16 cellular contexts compared by ENCODE assay signal in genomic region chr11:858993-859339, GRCh38. TPM values are rescaled to one million over a fixed set of nuclear protein-coding genes. Genes with fewer than 3 reads are reported as not detected.
A peak's percentile ranks its signal among the peaks of the same experiment; 100 is the strongest.
DNase-seq lines count a peak whose midpoint lies in the region; ATAC-seq, FAIRE-seq and TF ChIP-seq lines count a peak whose summit lies in the region.
"Had no signal": no experiment of that assay in that cellular context is flagged by ENCODE, and none has a peak within 500 bp of the region (broad histone marks: within the 10 kb centered on the region; RNA-seq: fewer than 3 reads in every experiment).

No MANE protein-coding gene starts in this region.

- H3K18ac ChIP-seq in mesenchymal stem cell (ENCODE audit: low read depth in 1 of 2, low read length in 2 of 2), result no peak overlapping the region

- H3K4ac ChIP-seq in mesenchymal stem cell (ENCODE audit: low read depth in 1 of 2, low read length in 2 of 2), result peak overlapping the region in 1 of 2 experiments; percentile 26

- H2AK5ac ChIP-seq in mesenchymal stem cell (ENCODE audit: low read length, severe bottlenecking), result no peak overlapping the region

- H3K79me1 ChIP-seq in mesenchymal stem cell (replicated peaks; ENCODE audit: low read length, poor library complexity, severe bottlenecking), result peaks cover 26% of the 10 kb centered on the region

- CTCF ChIA-PET in HepG2 (lab: Yijun Ruan, JAX; ENCODE audit: low intra/inter-chr PET ratio, low total read pairs) (no interaction called here), Caco-2 (lab: Charles Lee) (no interaction called here)

- peaks cover 0 to 3% of the 10 kb centered on the region in 2 experiments; a peak in 2 of 5 replicates for H3K36me3 ChIP-seq in HepG2 (replicated peaks in 1 of 2; ENCODE audit: control insufficient read depth in 1 of 2, insufficient read depth in 2 of 2, low read length in 2 of 2)
- H3K36me3 ChIP-seq in right lobe of liver, result no peaks in the 10 kb centered on the region
- H3K36me3 ChIP-seq in mesenchymal stem cell (ENCODE audit: control insufficient read depth in 1 of 2, insufficient read depth in 2 of 2, low read depth in 1 of 2, low read length in 2 of 2), result peaks cover 22 to 64% of the 10 kb centered on the region in 2 experiments
- no peaks in the 10 kb centered on the region; the same call in 1 of the 2 replicates for H3K36me3 ChIP-seq in Caco-2 (ENCODE audit: control insufficient read depth, insufficient read depth, low read length)

- H3K4me1 Mint-ChIP-seq in brain (peaks cover 85% of the 10 kb centered on the region), Caco-2 (ENCODE audit: low read depth, unreplicated experiment) (no peaks in the 10 kb centered on the region)
- peaks cover 0 to 7% of the 10 kb centered on the region in 2 donors for H3K4me1 Mint-ChIP-seq in stimulated activated naive B cell treated with anti-CD40 and anti-IgM and Interleukin-4, amounts not matched to agents 10 μg/mL and 1 μg/mL and 100 μg/mL, for 72 hours
- H3K4me1 Mint-ChIP-seq: B cell had no signal

- FAIRE-seq in HepG2 (lab: Jason Lieb, UNC), result no peak
- FAIRE-seq: GM19239 had no signal

- DNase-seq in HepG2 (ENCODE audit: low spot score), result no peak
- no peak for DNase-seq in right lobe of liver
- DNase-seq in mesenchymal stem cell, result no peak
- no peak for DNase-seq in stimulated activated naive B cell treated with anti-CD40 and anti-IgM and Interleukin-4, amounts not matched to agents 10 μg/mL and 1 μg/mL and 100 μg/mL, for 72 hours
- no peak for DNase-seq in activated CD8-positive, alpha-beta memory T cell treated with anti-CD3 and anti-CD28 coated beads for 24 hours
- DNase-seq in posterior cingulate gyrus, result no peak
- no peak for DNase-seq in Caco-2
- DNase-seq: ACHN; CD4-positive, alpha-beta memory T cell; GF-D8; GOT3; H9 had no signal

- H3K14ac ChIP-seq in mesenchymal stem cell (ENCODE audit: low read length in 2 of 2), result peak overlapping the region in 1 of 2 experiments; percentile 89

- peak overlapping the region in 3 of 5 experiments; percentile 57 to 79 (median 71) for H3K4me3 Mint-ChIP-seq in brain
- no peak overlapping the region for H3K4me3 Mint-ChIP-seq in stimulated activated naive B cell treated with anti-CD40 and anti-IgM and Interleukin-4, amounts not matched to agents 10 μg/mL and 1 μg/mL and 100 μg/mL, for 72 hours
- H3K4me3 Mint-ChIP-seq in Caco-2 (ENCODE audit: unreplicated experiment), result no peak overlapping the region
- H3K4me3 Mint-ChIP-seq: B cell, H9 had no signal

- peaks cover 4% of the 10 kb centered on the region for H3K27me3 Mint-ChIP-seq in brain
- H3K27me3 Mint-ChIP-seq in stimulated activated naive B cell treated with anti-CD40 and anti-IgM and Interleukin-4, amounts not matched to agents 10 μg/mL and 1 μg/mL and 100 μg/mL, for 72 hours, result no peaks in the 10 kb centered on the region
- H3K27me3 Mint-ChIP-seq in Caco-2 (ENCODE audit: insufficient read depth, unreplicated experiment), result no peaks in the 10 kb centered on the region
- H3K27me3 Mint-ChIP-seq: B cell; CD4-positive, alpha-beta memory T cell had no signal

- H3K27me3 ChIP-seq in HepG2 (ENCODE audit: control insufficient read depth in 1 of 2, insufficient read depth in 2 of 2, low read length in 2 of 2) (no peaks in the 10 kb centered on the region), right lobe of liver (no peaks in the 10 kb centered on the region), mesenchymal stem cell (ENCODE audit: control insufficient read depth in 1 of 2, insufficient read depth in 1 of 2, low read length in 2 of 2) (no peaks in the 10 kb centered on the region), Caco-2 (replicated peaks; ENCODE audit: control insufficient read depth, insufficient read depth, low read length) (no peaks in the 10 kb centered on the region)

- H3K9me3 Mint-ChIP-seq in brain (no peaks in the 10 kb centered on the region), Caco-2 (ENCODE audit: unreplicated experiment) (no peaks in the 10 kb centered on the region)
- no peaks in the 10 kb centered on the region for H3K9me3 Mint-ChIP-seq in stimulated activated naive B cell treated with anti-CD40 and anti-IgM and Interleukin-4, amounts not matched to agents 10 μg/mL and 1 μg/mL and 100 μg/mL, for 72 hours
- H3K9me3 Mint-ChIP-seq: CD4-positive, alpha-beta memory T cell; H9 had no signal

- in situ Hi-C loops in HepG2 (cut with HindIII; ENCODE audit: extremely low pct_ligation_motif_present, low pct_unique_long_range_greater_than_20kb), result no loop called here

- H3K4me2 ChIP-seq in HepG2 (ENCODE audit: low read depth, low read length) (no peak overlapping the region), mesenchymal stem cell (ENCODE audit: low read length, poor library complexity, severe bottlenecking) (no peak overlapping the region)

- no peak overlapping the region for H2BK15ac ChIP-seq in mesenchymal stem cell (ENCODE audit: low read depth, poor library complexity, severe bottlenecking)

- H3K9ac ChIP-seq in HepG2 (ENCODE audit: insufficient read depth, low read depth, low read length) (no peak overlapping the region), mesenchymal stem cell (ENCODE audit: low read length) (no peak overlapping the region)

- peak overlapping the region in 1 of 2 experiments; percentile 58 for H2BK12ac ChIP-seq in mesenchymal stem cell (ENCODE audit: low read length in 2 of 2)

- H3K36me3 Mint-ChIP-seq in brain (no peaks in the 10 kb centered on the region), Caco-2 (ENCODE audit: insufficient read depth, unreplicated experiment) (peaks cover 64% of the 10 kb centered on the region)
- no peaks in the 10 kb centered on the region for H3K36me3 Mint-ChIP-seq in stimulated activated naive B cell treated with anti-CD40 and anti-IgM and Interleukin-4, amounts not matched to agents 10 μg/mL and 1 μg/mL and 100 μg/mL, for 72 hours
- H3K36me3 Mint-ChIP-seq: CD4-positive, alpha-beta memory T cell had no signal

- H3K4me3 ChIP-seq in HepG2 (replicated peaks in 1 of 3; ENCODE audit: insufficient read depth in 1 of 3, low read depth in 2 of 3, low read length in 3 of 3) (no peak overlapping the region), right lobe of liver (no peak overlapping the region), mesenchymal stem cell (ENCODE audit: insufficient read depth in 1 of 2, low read depth in 1 of 2, low read length in 2 of 2) (no peak overlapping the region), Caco-2 (ENCODE audit: low read depth, low read length) (no peak overlapping the region)

- BruUV-seq in HepG2 (replicated peaks; lab: Mats Ljungman, UMichigan) (no TSS peak), Caco-2 (replicated peaks; lab: Mats Ljungman, UMichigan) (no TSS peak)

- H3K27ac ChIP-seq in HepG2 (ENCODE audit: extremely low read length, insufficient read depth, low read length), result no peak overlapping the region
- no peak overlapping the region for H3K27ac ChIP-seq in right lobe of liver
- H3K27ac ChIP-seq in mesenchymal stem cell (ENCODE audit: low read length, poor library complexity, severe bottlenecking), result no peak overlapping the region
- H3K27ac ChIP-seq: C4-2B had no signal

- no peaks in the 10 kb centered on the region for H3K9me3 ChIP-seq in HepG2 (ENCODE audit: low read length)
- no peaks in the 10 kb centered on the region for H3K9me3 ChIP-seq in right lobe of liver
- no peaks in the 10 kb centered on the region for H3K9me3 ChIP-seq in mesenchymal stem cell (ENCODE audit: control insufficient read depth, low read length)
- H3K9me3 ChIP-seq in Caco-2, result no peaks in the 10 kb centered on the region

- ATAC-seq in HepG2, result no peak
- ATAC-seq in right lobe of liver, result no peak
- no peak for ATAC-seq in stimulated activated naive B cell treated with anti-CD40 and anti-IgM and Interleukin-4, amounts not matched to agents 10 μg/mL and 1 μg/mL and 100 μg/mL, for 72 hours (replicated peaks)

- POLR2A ChIA-PET in HepG2 (lab: Yijun Ruan, JAX), result no interaction called here
- POLR2A ChIA-PET in Caco-2 (lab: Charles Lee), result no interaction called here

- no peak overlapping the region for H4K8ac ChIP-seq in mesenchymal stem cell (ENCODE audit: low read length)

- H3K27ac Mint-ChIP-seq in brain (peak overlapping the region in 2 of 5 experiments; percentile 95 to 98), Caco-2 (ENCODE audit: unreplicated experiment) (no peak overlapping the region)
- H3K27ac Mint-ChIP-seq in stimulated activated naive B cell treated with anti-CD40 and anti-IgM and Interleukin-4, amounts not matched to agents 10 μg/mL and 1 μg/mL and 100 μg/mL, for 72 hours, result peak overlapping the region; percentile 51
- H3K27ac Mint-ChIP-seq: B cell; CD4-positive, alpha-beta memory T cell; H9 had no signal

- H2BK120ac ChIP-seq in mesenchymal stem cell (ENCODE audit: low read depth, low read length), result no peak overlapping the region

- TF ChIP-seq CTCF in HepG2 (CRISPR knock-in tag; IDR thresholded peaks at IDR 0.05) (no peak), right lobe of liver (IDR thresholded peaks at IDR 0.05) (no peak), brain (conservative IDR thresholded peaks at IDR 0.05) (no peak), Caco-2 (IDR thresholded peaks at IDR 0.05; ENCODE audit: insufficient read depth in 1 of 2, low read depth in 1 of 2, low read length in 1 of 2, severe bottlenecking in 1 of 2, unreplicated experiment in 1 of 2) (no peak)

- intact Hi-C loops in HepG2 (cut with micrococcal nuclease; ENCODE audit: unreplicated experiment) (no loop called here), right lobe of liver (cut with DNase I) (loop anchor here in 1 of 2 donors (10.0 kb wide), 1 partner anchor 196 kb away; no protein-coding TSS in a partner anchor), posterior cingulate gyrus (cut with DNase I) (no loop called here), Caco-2 (cut with micrococcal nuclease; ENCODE audit: unreplicated experiment) (no loop called here)

- H3K4me1 ChIP-seq in HepG2 (ENCODE audit: insufficient read depth, low read length) (no peaks in the 10 kb centered on the region), right lobe of liver (no peaks in the 10 kb centered on the region), mesenchymal stem cell (ENCODE audit: control insufficient read depth, insufficient read depth, low read depth, low read length) (peaks cover 67% of the 10 kb centered on the region), Caco-2 (no peaks in the 10 kb centered on the region)

- H3K23ac ChIP-seq in mesenchymal stem cell (ENCODE audit: low read length in 2 of 2), result no peak overlapping the region

- WGBS in HepG2 (ENCODE audit: low lambda C conversion rate), result 97% methylated on average over 20 of the region's 20 CpGs
- WGBS in right lobe of liver (ENCODE audit: insufficient coverage, low coverage, low lambda C conversion rate, missing lambda C conversion rate), result 87% methylated on average over 14 of the region's 20 CpGs
- WGBS in mesenchymal stem cell, result 97% methylated on average over 20 of the region's 20 CpGs

- no peak overlapping the region for H2BK5ac ChIP-seq in mesenchymal stem cell (ENCODE audit: low read depth, low read length, poor library complexity, severe bottlenecking)

- H3K79me2 ChIP-seq in HepG2 (ENCODE audit: insufficient read depth, low read length), result no peaks in the 10 kb centered on the region

- H4K20me1 ChIP-seq in HepG2 (ENCODE audit: insufficient read depth, low read length), result no peaks in the 10 kb centered on the region; the same call in 1 of the 2 replicates

- no peak for TF ChIP-seq EP300 in HepG2 (IDR thresholded peaks at IDR 0.05; ENCODE audit: low read depth in 2 of 2, low read length in 2 of 2)
- no peak for TF ChIP-seq EP300 in HepG2 (CRISPR knock-in tag; IDR thresholded peaks at IDR 0.05; ENCODE audit: borderline replicate concordance)

- TF ChIP-seq POLR2A in HepG2 (IDR thresholded peaks at IDR 0.05; ENCODE audit: insufficient read depth in 1 of 2, low read depth in 2 of 2, low read length in 2 of 2) (no peak), right lobe of liver (IDR thresholded peaks at IDR 0.05) (no peak)

- peak overlapping the region; percentile 32 for H4K91ac ChIP-seq in mesenchymal stem cell (ENCODE audit: low read length)

- H2AFZ ChIP-seq in HepG2 (ENCODE audit: low read length), result no peak overlapping the region
- H2AFZ ChIP-seq in mesenchymal stem cell (ENCODE audit: low read depth, low read length), result no peak overlapping the region

- no peak for TF ChIP-seq RAD21 in HepG2 (CRISPR knock-in tag; IDR thresholded peaks at IDR 0.05)

RNA-seq across cellular contexts. Expression of gene TSPAN4, which starts 16.3 kb away (rescaled TPM):
- total RNA-seq in HepG2 (2016; rRNA removed; fragmentation: Illumina TruSeq; extraction: Trizol) (13.2 and 31.7 TPM in 2 replicates), right lobe of liver (10 to 100 TPM; 14.9 to 80.6 (median 30.5) TPM), Caco-2 (2022) (84.5 and 95.9 TPM in 2 replicates)
- 8.9 and 10.0 TPM in 2 replicates for total RNA-seq in HepG2 (2016; cell fraction: cytosol; rRNA removed; fragmentation: Illumina TruSeq; extraction: Trizol; ENCODE audit: low read depth)
- total RNA-seq in HepG2 (2016; cell fraction: insoluble cytoplasmic fraction; rRNA removed; fragmentation: Illumina TruSeq; extraction: Trizol), result 12.0 and 31.8 TPM in 2 replicates
- 11.0 and 13.5 TPM in 2 replicates for total RNA-seq in HepG2 (2016; cell fraction: membrane; rRNA removed; fragmentation: Illumina TruSeq; extraction: Trizol)
- 26.1 and 32.6 TPM in 2 replicates for total RNA-seq in HepG2 (2016; cell fraction: nucleus; rRNA removed; fragmentation: Illumina TruSeq; extraction: Trizol)
- polyA plus RNA-seq in HepG2 (2011; rRNA removed) (68.3 and 88.5 TPM in 2 replicates), brain (ENCODE audit: insufficient read depth, low read depth, low replicate concordance) (23.3 TPM)
- polyA plus RNA-seq in HepG2 (2011; cell fraction: cytosol; rRNA removed), result 60.2 and 113 TPM in 2 replicates
- 232 and 327 TPM in 2 replicates for polyA plus RNA-seq in HepG2 (2011; cell fraction: nucleus; rRNA removed)
- 22.7 and 28.5 TPM in 2 replicates for polyA plus RNA-seq in HepG2 (2012)
- 10.4 TPM in 2 replicates for polyA plus RNA-seq in HepG2 (2016; cell fraction: cytosol; fragmentation: Illumina TruSeq; extraction: Trizol; ENCODE audit: low read depth)
- 11.8 and 12.7 TPM in 2 replicates for polyA plus RNA-seq in HepG2 (2016; cell fraction: insoluble cytoplasmic fraction; fragmentation: Illumina TruSeq; extraction: Trizol; ENCODE audit: low read depth)
- polyA plus RNA-seq in HepG2 (2016; cell fraction: membrane; fragmentation: Illumina TruSeq; extraction: Trizol; ENCODE audit: low read depth), result 8.5 and 12.0 TPM in 2 replicates
- polyA plus RNA-seq in HepG2 (2016; cell fraction: nucleus; fragmentation: Illumina TruSeq; extraction: Trizol; ENCODE audit: insufficient read depth, low read depth), result 59.4 and 62.8 TPM in 2 replicates
- 59.6 and 124 TPM in 2 replicates for polyA minus RNA-seq in HepG2 (2011; rRNA and poly(A)+ RNA removed; ENCODE audit: low replicate concordance)
- 24.9 and 25.9 TPM in 2 replicates for polyA minus RNA-seq in HepG2 (2011; cell fraction: cytosol; rRNA and poly(A)+ RNA removed)
- 16.4 and 16.9 TPM in 2 replicates for polyA minus RNA-seq in HepG2 (2011; cell fraction: nucleus; rRNA and poly(A)+ RNA removed)
- 121 TPM for polyA plus RNA-seq in mesenchymal stem cell (2013, experiment 1 of 2)
- 117 TPM for polyA plus RNA-seq in mesenchymal stem cell (2013, experiment 2 of 2)

RNA-seq across cellular contexts. Expression of gene POLR2L, which starts 16.6 kb away (rescaled TPM):
- total RNA-seq in HepG2 (2016; rRNA removed; fragmentation: Illumina TruSeq; extraction: Trizol), result 114 and 146 TPM in 2 replicates
- 37.0 and 48.5 TPM in 2 replicates for total RNA-seq in HepG2 (2016; cell fraction: cytosol; rRNA removed; fragmentation: Illumina TruSeq; extraction: Trizol; ENCODE audit: low read depth)
- total RNA-seq in HepG2 (2016; cell fraction: insoluble cytoplasmic fraction; rRNA removed; fragmentation: Illumina TruSeq; extraction: Trizol), result 113 and 136 TPM in 2 replicates
- 68.6 and 79.8 TPM in 2 replicates for total RNA-seq in HepG2 (2016; cell fraction: membrane; rRNA removed; fragmentation: Illumina TruSeq; extraction: Trizol)
- total RNA-seq in HepG2 (2016; cell fraction: nucleus; rRNA removed; fragmentation: Illumina TruSeq; extraction: Trizol), result 34.9 and 39.5 TPM in 2 replicates
- 104 and 115 TPM in 2 replicates for polyA plus RNA-seq in HepG2 (2011; rRNA removed)
- polyA plus RNA-seq in HepG2 (2011; cell fraction: cytosol; rRNA removed), result 35.1 and 78.0 TPM in 2 replicates
- 44.7 and 47.4 TPM in 2 replicates for polyA plus RNA-seq in HepG2 (2011; cell fraction: nucleus; rRNA removed)
- polyA plus RNA-seq in HepG2 (2012), result 57.4 and 93.8 TPM in 2 replicates
- 58.6 and 89.5 TPM in 2 replicates for polyA plus RNA-seq in HepG2 (2016; cell fraction: cytosol; fragmentation: Illumina TruSeq; extraction: Trizol; ENCODE audit: low read depth)
- polyA plus RNA-seq in HepG2 (2016; cell fraction: insoluble cytoplasmic fraction; fragmentation: Illumina TruSeq; extraction: Trizol; ENCODE audit: low read depth), result 221 and 225 TPM in 2 replicates
- polyA plus RNA-seq in HepG2 (2016; cell fraction: membrane; fragmentation: Illumina TruSeq; extraction: Trizol; ENCODE audit: low read depth), result 90.2 and 102 TPM in 2 replicates
- 84.0 and 90.2 TPM in 2 replicates for polyA plus RNA-seq in HepG2 (2016; cell fraction: nucleus; fragmentation: Illumina TruSeq; extraction: Trizol; ENCODE audit: insufficient read depth, low read depth)
- 129 and 143 TPM in 2 replicates for polyA minus RNA-seq in HepG2 (2011; rRNA and poly(A)+ RNA removed; ENCODE audit: low replicate concordance)
- 35.6 and 37.0 TPM in 2 replicates for polyA minus RNA-seq in HepG2 (2011; cell fraction: cytosol; rRNA and poly(A)+ RNA removed)
- 27.3 and 33.1 TPM in 2 replicates for polyA minus RNA-seq in HepG2 (2011; cell fraction: nucleus; rRNA and poly(A)+ RNA removed)
- 10 to 100 TPM; 34.5 to 88.1 (median 72.9) TPM for total RNA-seq in right lobe of liver
- 104 TPM for polyA plus RNA-seq in brain (ENCODE audit: insufficient read depth, low read depth, low replicate concordance)
- polyA plus RNA-seq in mesenchymal stem cell (2013, experiment 1 of 2), result 439 TPM
- polyA plus RNA-seq in mesenchymal stem cell (2013, experiment 2 of 2), result 458 TPM
- 139 and 141 TPM in 2 replicates for total RNA-seq in Caco-2 (2022)

RNA-seq across cellular contexts. Expression of gene CD151, which starts 26.2 kb away (rescaled TPM):
- total RNA-seq in HepG2 (2016; rRNA removed; fragmentation: Illumina TruSeq; extraction: Trizol), result 54.0 and 125 TPM in 2 replicates
- 31.5 and 37.4 TPM in 2 replicates for total RNA-seq in HepG2 (2016; cell fraction: cytosol; rRNA removed; fragmentation: Illumina TruSeq; extraction: Trizol; ENCODE audit: low read depth)
- total RNA-seq in HepG2 (2016; cell fraction: insoluble cytoplasmic fraction; rRNA removed; fragmentation: Illumina TruSeq; extraction: Trizol), result 60.0 and 126 TPM in 2 replicates
- 34.7 and 43.1 TPM in 2 replicates for total RNA-seq in HepG2 (2016; cell fraction: membrane; rRNA removed; fragmentation: Illumina TruSeq; extraction: Trizol)
- total RNA-seq in HepG2 (2016; cell fraction: nucleus; rRNA removed; fragmentation: Illumina TruSeq; extraction: Trizol), result 93.4 and 110 TPM in 2 replicates
- polyA plus RNA-seq in HepG2 (2011; rRNA removed), result 197 and 287 TPM in 2 replicates
- polyA plus RNA-seq in HepG2 (2011; cell fraction: cytosol; rRNA removed), result 200 and 252 TPM in 2 replicates
- polyA plus RNA-seq in HepG2 (2011; cell fraction: nucleus; rRNA removed), result 375 and 396 TPM in 2 replicates
- polyA plus RNA-seq in HepG2 (2012), result 93.8 and 141 TPM in 2 replicates
- 36.4 and 45.9 TPM in 2 replicates for polyA plus RNA-seq in HepG2 (2016; cell fraction: cytosol; fragmentation: Illumina TruSeq; extraction: Trizol; ENCODE audit: low read depth)
- 54.8 and 63.7 TPM in 2 replicates for polyA plus RNA-seq in HepG2 (2016; cell fraction: insoluble cytoplasmic fraction; fragmentation: Illumina TruSeq; extraction: Trizol; ENCODE audit: low read depth)
- 41.9 and 45.5 TPM in 2 replicates for polyA plus RNA-seq in HepG2 (2016; cell fraction: membrane; fragmentation: Illumina TruSeq; extraction: Trizol; ENCODE audit: low read depth)
- polyA plus RNA-seq in HepG2 (2016; cell fraction: nucleus; fragmentation: Illumina TruSeq; extraction: Trizol; ENCODE audit: insufficient read depth, low read depth), result 208 and 218 TPM in 2 replicates
- 312 and 492 TPM in 2 replicates for polyA minus RNA-seq in HepG2 (2011; rRNA and poly(A)+ RNA removed; ENCODE audit: low replicate concordance)
- 90.0 and 90.8 TPM in 2 replicates for polyA minus RNA-seq in HepG2 (2011; cell fraction: cytosol; rRNA and poly(A)+ RNA removed)
- 60.9 and 80.8 TPM in 2 replicates for polyA minus RNA-seq in HepG2 (2011; cell fraction: nucleus; rRNA and poly(A)+ RNA removed)
- total RNA-seq in right lobe of liver, result 100 to 1,000 TPM in 5 of 6 experiments, 10 to 100 TPM in 1; 70.8 to 156 (median 135) TPM
- polyA plus RNA-seq in brain (ENCODE audit: insufficient read depth, low read depth, low replicate concordance), result 114 TPM
- polyA plus RNA-seq in mesenchymal stem cell (2013, experiment 1 of 2), result 315 TPM
- polyA plus RNA-seq in mesenchymal stem cell (2013, experiment 2 of 2), result 301 TPM
- total RNA-seq in Caco-2 (2022), result 268 and 302 TPM in 2 replicates

RNA-seq across cellular contexts. Expression of gene CRACR2B, which starts 31.2 kb away (rescaled TPM):
- total RNA-seq in HepG2 (2016; rRNA removed; fragmentation: Illumina TruSeq; extraction: Trizol) (8.9 and 14.9 TPM in 2 replicates), right lobe of liver (1 to 10 TPM; 2.2 to 4.0 (median 3.1) TPM), Caco-2 (2022) (15.4 and 16.3 TPM in 2 replicates)
- 5.5 and 5.9 TPM in 2 replicates for total RNA-seq in HepG2 (2016; cell fraction: cytosol; rRNA removed; fragmentation: Illumina TruSeq; extraction: Trizol; ENCODE audit: low read depth)
- total RNA-seq in HepG2 (2016; cell fraction: insoluble cytoplasmic fraction; rRNA removed; fragmentation: Illumina TruSeq; extraction: Trizol), result 8.5 and 12.6 TPM in 2 replicates
- total RNA-seq in HepG2 (2016; cell fraction: membrane; rRNA removed; fragmentation: Illumina TruSeq; extraction: Trizol), result 6.6 and 10.0 TPM in 2 replicates
- total RNA-seq in HepG2 (2016; cell fraction: nucleus; rRNA removed; fragmentation: Illumina TruSeq; extraction: Trizol), result 10.8 and 16.7 TPM in 2 replicates
- polyA plus RNA-seq in HepG2 (2011; rRNA removed) (21.0 and 27.7 TPM in 2 replicates), brain (ENCODE audit: insufficient read depth, low read depth, low replicate concordance) (3.1 TPM)
- 9.8 and 16.5 TPM in 2 replicates for polyA plus RNA-seq in HepG2 (2011; cell fraction: cytosol; rRNA removed)
- polyA plus RNA-seq in HepG2 (2011; cell fraction: nucleus; rRNA removed), result 278 and 343 TPM in 2 replicates
- 10.5 and 14.8 TPM in 2 replicates for polyA plus RNA-seq in HepG2 (2012)
- polyA plus RNA-seq in HepG2 (2016; cell fraction: cytosol; fragmentation: Illumina TruSeq; extraction: Trizol; ENCODE audit: low read depth), result 8.3 and 10.9 TPM in 2 replicates
- polyA plus RNA-seq in HepG2 (2016; cell fraction: insoluble cytoplasmic fraction; fragmentation: Illumina TruSeq; extraction: Trizol; ENCODE audit: low read depth), result 14.8 and 17.4 TPM in 2 replicates
- polyA plus RNA-seq in HepG2 (2016; cell fraction: membrane; fragmentation: Illumina TruSeq; extraction: Trizol; ENCODE audit: low read depth), result 11.2 and 14.5 TPM in 2 replicates
- 48.6 and 55.2 TPM in 2 replicates for polyA plus RNA-seq in HepG2 (2016; cell fraction: nucleus; fragmentation: Illumina TruSeq; extraction: Trizol; ENCODE audit: insufficient read depth, low read depth)
- polyA minus RNA-seq in HepG2 (2011; rRNA and poly(A)+ RNA removed; ENCODE audit: low replicate concordance), result 3.4 and 13.9 TPM in 2 replicates
- polyA minus RNA-seq in HepG2 (2011; cell fraction: cytosol; rRNA and poly(A)+ RNA removed), result 7.5 and 8.4 TPM in 2 replicates
- polyA minus RNA-seq in HepG2 (2011; cell fraction: nucleus; rRNA and poly(A)+ RNA removed), result 22.7 and 23.2 TPM in 2 replicates
- polyA plus RNA-seq in mesenchymal stem cell (2013, experiment 1 of 2), result 0.58 TPM
- polyA plus RNA-seq in mesenchymal stem cell (2013, experiment 2 of 2), result 0.34 TPM
- polyA plus RNA-seq: CD4-positive, alpha-beta memory T cell had no signal

RNA-seq across cellular contexts. Expression of gene PNPLA2, which starts 40.3 kb away (rescaled TPM):
- total RNA-seq in HepG2 (2016; rRNA removed; fragmentation: Illumina TruSeq; extraction: Trizol) (4.8 and 10.5 TPM in 2 replicates), right lobe of liver (10 to 100 TPM; 33.2 to 97.1 (median 69.6) TPM), Caco-2 (2022) (84.7 and 93.6 TPM in 2 replicates)
- total RNA-seq in HepG2 (2016; cell fraction: cytosol; rRNA removed; fragmentation: Illumina TruSeq; extraction: Trizol; ENCODE audit: low read depth), result 3.8 and 4.1 TPM in 2 replicates
- 4.0 and 11.4 TPM in 2 replicates for total RNA-seq in HepG2 (2016; cell fraction: insoluble cytoplasmic fraction; rRNA removed; fragmentation: Illumina TruSeq; extraction: Trizol)
- total RNA-seq in HepG2 (2016; cell fraction: membrane; rRNA removed; fragmentation: Illumina TruSeq; extraction: Trizol), result 4.4 and 5.4 TPM in 2 replicates
- total RNA-seq in HepG2 (2016; cell fraction: nucleus; rRNA removed; fragmentation: Illumina TruSeq; extraction: Trizol), result 17.2 and 23.5 TPM in 2 replicates
- polyA plus RNA-seq in HepG2 (2011; rRNA removed) (43.2 and 58.1 TPM in 2 replicates), brain (ENCODE audit: insufficient read depth, low read depth, low replicate concordance) (67.9 TPM)
- 7.3 and 12.8 TPM in 2 replicates for polyA plus RNA-seq in HepG2 (2011; cell fraction: cytosol; rRNA removed)
- 830 and 954 TPM in 2 replicates for polyA plus RNA-seq in HepG2 (2011; cell fraction: nucleus; rRNA removed)
- polyA plus RNA-seq in HepG2 (2012), result 70.1 and 82.8 TPM in 2 replicates
- 4.8 and 6.6 TPM in 2 replicates for polyA plus RNA-seq in HepG2 (2016; cell fraction: cytosol; fragmentation: Illumina TruSeq; extraction: Trizol; ENCODE audit: low read depth)
- 14.6 and 20.2 TPM in 2 replicates for polyA plus RNA-seq in HepG2 (2016; cell fraction: insoluble cytoplasmic fraction; fragmentation: Illumina TruSeq; extraction: Trizol; ENCODE audit: low read depth)
- 7.5 and 10.2 TPM in 2 replicates for polyA plus RNA-seq in HepG2 (2016; cell fraction: membrane; fragmentation: Illumina TruSeq; extraction: Trizol; ENCODE audit: low read depth)
- polyA plus RNA-seq in HepG2 (2016; cell fraction: nucleus; fragmentation: Illumina TruSeq; extraction: Trizol; ENCODE audit: insufficient read depth, low read depth), result 77.9 and 79.1 TPM in 2 replicates
- 60.4 and 150 TPM in 2 replicates for polyA minus RNA-seq in HepG2 (2011; rRNA and poly(A)+ RNA removed; ENCODE audit: low replicate concordance)
- 24.0 and 31.5 TPM in 2 replicates for polyA minus RNA-seq in HepG2 (2011; cell fraction: cytosol; rRNA and poly(A)+ RNA removed)
- 135 and 151 TPM in 2 replicates for polyA minus RNA-seq in HepG2 (2011; cell fraction: nucleus; rRNA and poly(A)+ RNA removed)
- polyA plus RNA-seq in mesenchymal stem cell (2013, experiment 1 of 2), result 30.6 TPM
- polyA plus RNA-seq in mesenchymal stem cell (2013, experiment 2 of 2), result 30.0 TPM

Comparison
In these comparisons a context has a peak if more than half of its experiments do, and no peak if none do; other contexts are left out.
1. H3K4me3 Mint-ChIP-seq: peak in brain (3 of 5); none in stimulated activated naive B cell treated with anti-CD40 and anti-IgM and Interleukin-4, amounts not matched to agents 10 μg/mL and 1 μg/mL and 100 μg/mL, for 72 hours (0 of 2) and Caco-2 (single experiment).